21 cellular contexts compared by ENCODE assay signal in the genomic region with DNA sequence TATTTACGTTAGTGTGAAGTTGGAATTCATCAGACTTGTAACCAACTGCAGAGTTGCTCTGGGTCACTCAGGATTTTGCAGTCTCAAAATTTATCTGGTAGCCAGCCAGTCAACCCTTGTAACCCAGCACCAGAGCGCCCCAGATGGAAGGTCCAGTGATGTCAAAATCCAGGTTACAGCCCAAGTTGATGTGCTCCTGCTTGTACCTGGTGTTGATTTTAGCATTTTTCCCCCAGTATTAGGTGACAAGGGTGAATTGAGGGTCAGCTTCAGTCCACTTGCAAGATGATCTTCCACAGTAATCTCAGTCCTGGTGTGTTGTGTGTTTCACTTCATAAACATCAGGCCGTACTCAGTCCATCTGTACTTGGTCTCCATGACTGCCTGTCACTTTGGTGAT. TPM values are rescaled to one million over a fixed set of nuclear protein-coding genes. Genes with fewer than 3 reads are reported as not detected.
DNase-seq lines count a peak whose midpoint lies in the region; ATAC-seq, FAIRE-seq and TF ChIP-seq lines count a peak whose summit lies in the region.
"Had no signal": no experiment of that assay in that cellular context is flagged by ENCODE, and none has a peak within 500 bp of the region (broad histone marks: within the 10 kb centered on the region; RNA-seq: fewer than 3 reads in every experiment).

No MANE protein-coding gene starts in this region.

- no peaks in the 10 kb centered on the region for H3K27me3 Mint-ChIP-seq in activated T-cell treated with anti-CD3 and anti-CD28 coated beads, Interleukin-2, amount 50 U/mL, for 24 hours
- H3K27me3 Mint-ChIP-seq in activated naive CD8-positive, alpha-beta T cell treated with anti-CD3 and anti-CD28 coated beads, Interleukin-2, amount 50 U/mL, for 24 hours, result no peaks in the 10 kb centered on the region
- no peaks in the 10 kb centered on the region for H3K27me3 Mint-ChIP-seq in WTC11 (ENCODE audit: low read depth)

- no peaks in the 10 kb centered on the region for H3K9me3 ChIP-seq in HepG2 (ENCODE audit: low read length)
- no peaks in the 10 kb centered on the region for H3K9me3 ChIP-seq in transverse colon
- H3K9me3 ChIP-seq: A549; BLaER1 treated with 17β-estradiol and CSF1 and Interleukin-3, amounts not matched to agents 10 nM and 100 nM; SJCRH30 had no signal

- no peak for TF ChIP-seq RAD21 in HepG2 (CRISPR knock-in tag; IDR thresholded peaks at IDR 0.05)

- peaks cover 35% of the 10 kb centered on the region for H3K36me3 Mint-ChIP-seq in activated T-cell treated with anti-CD3 and anti-CD28 coated beads, Interleukin-2, amount 50 U/mL, for 24 hours (ENCODE audit: low read depth)
- H3K36me3 Mint-ChIP-seq in activated naive CD8-positive, alpha-beta T cell treated with anti-CD3 and anti-CD28 coated beads, Interleukin-2, amount 50 U/mL, for 24 hours (ENCODE audit: low read depth), result peaks cover 16% of the 10 kb centered on the region
- no peaks in the 10 kb centered on the region; the same call in 1 of the 2 replicates for H3K36me3 Mint-ChIP-seq in WTC11

- in situ Hi-C loops in HepG2 (cut with HindIII; ENCODE audit: extremely low pct_ligation_motif_present, low pct_unique_long_range_greater_than_20kb) (loop anchor here (10.0 kb wide), 1 partner anchor 116 kb away; the partner anchor contains the start of genes ILK and RRP8), transverse colon (cut with MboI; ENCODE audit: low pct_ligation_motif_present in 1 of 4, low pct_unique_long_range_greater_than_20kb in 1 of 4, low sequenced_read_pairs in 3 of 4) (loop anchor here in 1 of 4 donors (10.0 kb wide), 1 partner anchor 254 kb away; the partner anchor contains the start of genes CNGA4 and FHIP1B)

- TF ChIP-seq POLR2A in HepG2 (IDR thresholded peaks at IDR 0.05; ENCODE audit: insufficient read depth in 1 of 2, low read depth in 2 of 2, low read length in 2 of 2) (no peak), transverse colon (IDR thresholded peaks at IDR 0.05) (no peak)

- H3K36me3 ChIP-seq in HepG2 (replicated peaks in 1 of 2; ENCODE audit: control insufficient read depth in 1 of 2, insufficient read depth in 2 of 2, low read length in 2 of 2), result peaks cover 2 to 12% of the 10 kb centered on the region in 2 experiments
- H3K36me3 ChIP-seq in transverse colon, result peaks cover 0 to 6% (median 0%) of the 10 kb centered on the region in 4 donors

- CTCF ChIA-PET in HepG2 (lab: Yijun Ruan, JAX; ENCODE audit: low intra/inter-chr PET ratio, low total read pairs) (no interaction called here), WTC11 (lab: Charles Lee) (interaction anchor here (3.0 kb wide), 1 partner anchor 17 kb away, joined by 12 read pairs; no protein-coding TSS in a partner anchor)

- H3K4me1 ChIP-seq in HepG2 (ENCODE audit: insufficient read depth, low read length) (peaks cover 62% of the 10 kb centered on the region), transverse colon (peaks cover 0 to 43% (median 21%) of the 10 kb centered on the region in 4 donors)
- H3K4me1 ChIP-seq: SJCRH30 had no signal

- H3K27ac Mint-ChIP-seq in activated T-cell treated with anti-CD3 and anti-CD28 coated beads, Interleukin-2, amount 50 U/mL, for 24 hours, result peak overlapping the region; percentile 23
- peak overlapping the region; percentile 24 for H3K27ac Mint-ChIP-seq in activated naive CD8-positive, alpha-beta T cell treated with anti-CD3 and anti-CD28 coated beads, Interleukin-2, amount 50 U/mL, for 24 hours
- no peak overlapping the region for H3K27ac Mint-ChIP-seq in WTC11
- H3K27ac Mint-ChIP-seq: HFFc6 had no signal

- intact Hi-C loops in HepG2 (cut with micrococcal nuclease; ENCODE audit: unreplicated experiment) (loop anchor here (10.0 kb wide), 1 partner anchor 254 kb away; the partner anchor contains the start of genes CNGA4 and FHIP1B), transverse colon (cut with DNase I; ENCODE audit: low total_unique reads) (no loop called here)

- no peaks in the 10 kb centered on the region for H3K9me3 Mint-ChIP-seq in activated T-cell treated with anti-CD3 and anti-CD28 coated beads, Interleukin-2, amount 50 U/mL, for 24 hours
- H3K9me3 Mint-ChIP-seq in activated naive CD8-positive, alpha-beta T cell treated with anti-CD3 and anti-CD28 coated beads, Interleukin-2, amount 50 U/mL, for 24 hours, result no peaks in the 10 kb centered on the region
- H3K9me3 Mint-ChIP-seq in WTC11, result no peaks in the 10 kb centered on the region
- H3K9me3 Mint-ChIP-seq: HFFc6 had no signal

- ATAC-seq in activated naive CD8-positive, alpha-beta T cell treated with anti-CD3 and anti-CD28 coated beads, Interleukin-2, amount 50 U/mL, for 24 hours, result no peak
- ATAC-seq in HepG2 (peak; percentile 47), WTC11 (no peak), GM18868 (IDR thresholded peaks at IDR 0.05; ENCODE audit: unreplicated experiment) (no peak)

- no peak for TF ChIP-seq EP300 in HepG2 (IDR thresholded peaks at IDR 0.05; ENCODE audit: low read depth in 2 of 2, low read length in 2 of 2)
- no peak for TF ChIP-seq EP300 in HepG2 (CRISPR knock-in tag; IDR thresholded peaks at IDR 0.05; ENCODE audit: borderline replicate concordance)
- no peak for TF ChIP-seq EP300 in transverse colon (IDR thresholded peaks at IDR 0.05; ENCODE audit: low read depth)

- H3K27ac ChIP-seq in HepG2 (ENCODE audit: extremely low read length, insufficient read depth, low read length), result no peak overlapping the region
- H3K27ac ChIP-seq in transverse colon, result peak overlapping the region; percentile 27 to 79 (median 56)
- H3K27ac ChIP-seq: A549; BLaER1 treated with 17β-estradiol and CSF1 and Interleukin-3, amounts not matched to agents 10 nM and 100 nM; KMS-11; SJCRH30 had no signal

- no peak overlapping the region for H3K9ac ChIP-seq in HepG2 (ENCODE audit: insufficient read depth, low read depth, low read length)
- H3K9ac ChIP-seq: BLaER1 treated with 17β-estradiol and CSF1 and Interleukin-3, amounts not matched to agents 10 nM and 100 nM; KMS-11 had no signal

- H3K79me2 ChIP-seq in HepG2 (ENCODE audit: insufficient read depth, low read length), result no peaks in the 10 kb centered on the region

- H3K4me1 Mint-ChIP-seq in activated T-cell treated with anti-CD3 and anti-CD28 coated beads, Interleukin-2, amount 50 U/mL, for 24 hours (ENCODE audit: low read depth), result peaks cover 3% of the 10 kb centered on the region
- H3K4me1 Mint-ChIP-seq in activated naive CD8-positive, alpha-beta T cell treated with anti-CD3 and anti-CD28 coated beads, Interleukin-2, amount 50 U/mL, for 24 hours, result peaks cover 11% of the 10 kb centered on the region
- no peaks in the 10 kb centered on the region for H3K4me1 Mint-ChIP-seq in WTC11

- no peaks in the 10 kb centered on the region; the same call in 1 of the 2 replicates for H4K20me1 ChIP-seq in HepG2 (ENCODE audit: insufficient read depth, low read length)

- TF ChIP-seq CTCF in HepG2 (CRISPR knock-in tag; IDR thresholded peaks at IDR 0.05), result no peak
- no peak for TF ChIP-seq CTCF in transverse colon (IDR thresholded peaks at IDR 0.05)
- TF ChIP-seq CTCF in WTC11 (IDR thresholded peaks at IDR 0.05), result no peak

- no peak overlapping the region for H2AFZ ChIP-seq in HepG2 (ENCODE audit: low read length)

- H3K27me3 ChIP-seq in HepG2 (ENCODE audit: control insufficient read depth in 1 of 2, insufficient read depth in 2 of 2, low read length in 2 of 2) (no peaks in the 10 kb centered on the region), transverse colon (no peaks in the 10 kb centered on the region)
- H3K27me3 ChIP-seq: BLaER1 treated with 17β-estradiol and CSF1 and Interleukin-3, amounts not matched to agents 10 nM and 100 nM; SJCRH30 had no signal

- H3K4me3 Mint-ChIP-seq in activated T-cell treated with anti-CD3 and anti-CD28 coated beads, Interleukin-2, amount 50 U/mL, for 24 hours, result no peak overlapping the region
- H3K4me3 Mint-ChIP-seq in activated naive CD8-positive, alpha-beta T cell treated with anti-CD3 and anti-CD28 coated beads, Interleukin-2, amount 50 U/mL, for 24 hours, result no peak overlapping the region
- H3K4me3 Mint-ChIP-seq in WTC11, result no peak overlapping the region
- H3K4me3 Mint-ChIP-seq: HFFc6 had no signal

- BruUV-seq in HepG2 (replicated peaks; lab: Mats Ljungman, UMichigan), result no TSS peak

- DNase-seq in activated T-cell treated with anti-CD3 and anti-CD28 coated beads, Interleukin-2, amount 50 U/mL, for 24 hours, result no peak
- DNase-seq in activated T-cell treated with anti-CD3 and anti-CD28 coated beads for 4 hours (no peak), HepG2 (ENCODE audit: low spot score) (no peak), transverse colon (no peak), WTC11 (ENCODE audit: low spot score) (no peak)
- no peak for DNase-seq in activated naive CD8-positive, alpha-beta T cell treated with anti-CD3 and anti-CD28 coated beads, Interleukin-2, amount 50 U/mL, for 24 hours
- DNase-seq in activated CD4-positive, CD25-positive, alpha-beta regulatory T cell treated with anti-CD3 and anti-CD28 coated beads, Interleukin-2, amount 50 U/mL, for 72 hours, result no peak
- DNase-seq: DMS 273 treated with DMSO at 0.1 percent for 48 hours, DND-41, HFFc6, MV-4-11, NCI-H187 treated with DMSO at 0.1 percent for 48 hours, NCI-H226, NCI-H524, SJCRH30 had no signal

- WGBS in HepG2 (ENCODE audit: low lambda C conversion rate), result 89% methylated on average over 3 of the region's 3 CpGs
- 60 to 87% methylated on average over 1 to 3 of the region's 3 CpGs for WGBS in transverse colon (ENCODE audit: low coverage in 1 of 2), 2 donors

- H3K4me2 ChIP-seq in HepG2 (ENCODE audit: low read depth, low read length), result peak overlapping the region; percentile 13; the same call in 1 of the 2 replicates
- H3K4me2 ChIP-seq: A549; BLaER1 treated with 17β-estradiol and CSF1 and Interleukin-3, amounts not matched to agents 10 nM and 100 nM; KMS-11 had no signal

- POLR2A ChIA-PET in HepG2 (lab: Yijun Ruan, JAX), result interaction anchor here (0.6 to 2.1 kb wide), 4 partner anchors 8 to 110 kb away, joined by 3 to 13 read pairs (median 8); partner anchors contain the start of genes ARFIP2 and TIMM10B
- POLR2A ChIA-PET in WTC11 (lab: Charles Lee), result no interaction called here

- no peak for FAIRE-seq in HepG2 (lab: Jason Lieb, UNC)
- FAIRE-seq: A549, H54 had no signal

- no peak overlapping the region for H3K4me3 ChIP-seq in HepG2 (replicated peaks in 1 of 3; ENCODE audit: insufficient read depth in 1 of 3, low read depth in 2 of 3, low read length in 3 of 3)
- H3K4me3 ChIP-seq in transverse colon, result no peak overlapping the region
- H3K4me3 ChIP-seq: A549; BLaER1 treated with 17β-estradiol and CSF1 and Interleukin-3, amounts not matched to agents 10 nM and 100 nM; SJCRH30 had no signal

RNA-seq across cellular contexts. Expression of gene TIMM10B, which starts 7.5 kb away (rescaled TPM):
- 39.5 and 60.1 TPM in 2 replicates for total RNA-seq in HepG2 (2016; rRNA removed; fragmentation: Illumina TruSeq; extraction: Trizol)
- total RNA-seq in HepG2 (2016; cell fraction: cytosol; rRNA removed; fragmentation: Illumina TruSeq; extraction: Trizol; ENCODE audit: low read depth), result 10.8 and 13.1 TPM in 2 replicates
- total RNA-seq in HepG2 (2016; cell fraction: insoluble cytoplasmic fraction; rRNA removed; fragmentation: Illumina TruSeq; extraction: Trizol), result 43.3 and 66.3 TPM in 2 replicates
- total RNA-seq in HepG2 (2016; cell fraction: membrane; rRNA removed; fragmentation: Illumina TruSeq; extraction: Trizol), result 26.2 and 32.5 TPM in 2 replicates
- total RNA-seq in HepG2 (2016; cell fraction: nucleus; rRNA removed; fragmentation: Illumina TruSeq; extraction: Trizol), result 41.4 and 43.0 TPM in 2 replicates
- 34.9 and 38.5 TPM in 2 replicates for polyA plus RNA-seq in HepG2 (2011; rRNA removed)
- polyA plus RNA-seq in HepG2 (2011; cell fraction: cytosol; rRNA removed), result 34.0 and 35.1 TPM in 2 replicates
- polyA plus RNA-seq in HepG2 (2011; cell fraction: nucleus; rRNA removed), result 67.7 and 87.1 TPM in 2 replicates
- 20.8 and 27.0 TPM in 2 replicates for polyA plus RNA-seq in HepG2 (2012)
- 11.9 and 14.7 TPM in 2 replicates for polyA plus RNA-seq in HepG2 (2016; cell fraction: cytosol; fragmentation: Illumina TruSeq; extraction: Trizol; ENCODE audit: low read depth)
- 45.0 and 46.2 TPM in 2 replicates for polyA plus RNA-seq in HepG2 (2016; cell fraction: insoluble cytoplasmic fraction; fragmentation: Illumina TruSeq; extraction: Trizol; ENCODE audit: low read depth)
- 19.4 and 23.0 TPM in 2 replicates for polyA plus RNA-seq in HepG2 (2016; cell fraction: membrane; fragmentation: Illumina TruSeq; extraction: Trizol; ENCODE audit: low read depth)
- 39.7 and 43.3 TPM in 2 replicates for polyA plus RNA-seq in HepG2 (2016; cell fraction: nucleus; fragmentation: Illumina TruSeq; extraction: Trizol; ENCODE audit: insufficient read depth, low read depth)
- polyA minus RNA-seq in HepG2 (2011; rRNA and poly(A)+ RNA removed; ENCODE audit: low replicate concordance), result 42.9 and 55.1 TPM in 2 replicates
- polyA minus RNA-seq in HepG2 (2011; cell fraction: cytosol; rRNA and poly(A)+ RNA removed), result 12.4 and 20.8 TPM in 2 replicates
- 102 and 116 TPM in 2 replicates for polyA minus RNA-seq in HepG2 (2011; cell fraction: nucleus; rRNA and poly(A)+ RNA removed)
- 10 to 100 TPM; 19.1 to 40.2 (median 30.3) TPM for total RNA-seq in transverse colon
- total RNA-seq in WTC11 (2021), result 35.8 to 42.6 TPM (median 36.1 TPM) in 3 replicates

RNA-seq across cellular contexts. Expression of gene ARFIP2, which starts 7.7 kb away (rescaled TPM):
- total RNA-seq in HepG2 (2016; rRNA removed; fragmentation: Illumina TruSeq; extraction: Trizol) (58.9 and 60.2 TPM in 2 replicates), transverse colon (100 to 1,000 TPM in 1 of 4 donors, 10 to 100 TPM in 3; 77.3 to 110 (median 87.2) TPM), WTC11 (2021) (46.0 to 53.1 TPM (median 46.1 TPM) in 3 replicates)
- 17.5 and 22.7 TPM in 2 replicates for total RNA-seq in HepG2 (2016; cell fraction: cytosol; rRNA removed; fragmentation: Illumina TruSeq; extraction: Trizol; ENCODE audit: low read depth)
- total RNA-seq in HepG2 (2016; cell fraction: insoluble cytoplasmic fraction; rRNA removed; fragmentation: Illumina TruSeq; extraction: Trizol), result 61.0 and 64.1 TPM in 2 replicates
- total RNA-seq in HepG2 (2016; cell fraction: membrane; rRNA removed; fragmentation: Illumina TruSeq; extraction: Trizol), result 47.3 and 49.4 TPM in 2 replicates
- total RNA-seq in HepG2 (2016; cell fraction: nucleus; rRNA removed; fragmentation: Illumina TruSeq; extraction: Trizol), result 42.8 and 48.3 TPM in 2 replicates
- polyA plus RNA-seq in HepG2 (2011; rRNA removed), result 56.6 TPM in 2 replicates
- polyA plus RNA-seq in HepG2 (2011; cell fraction: cytosol; rRNA removed), result 46.2 and 52.7 TPM in 2 replicates
- 94.3 and 111 TPM in 2 replicates for polyA plus RNA-seq in HepG2 (2011; cell fraction: nucleus; rRNA removed)
- polyA plus RNA-seq in HepG2 (2012), result 27.4 and 32.7 TPM in 2 replicates
- 19.3 and 24.9 TPM in 2 replicates for polyA plus RNA-seq in HepG2 (2016; cell fraction: cytosol; fragmentation: Illumina TruSeq; extraction: Trizol; ENCODE audit: low read depth)
- 64.8 and 65.3 TPM in 2 replicates for polyA plus RNA-seq in HepG2 (2016; cell fraction: insoluble cytoplasmic fraction; fragmentation: Illumina TruSeq; extraction: Trizol; ENCODE audit: low read depth)
- polyA plus RNA-seq in HepG2 (2016; cell fraction: membrane; fragmentation: Illumina TruSeq; extraction: Trizol; ENCODE audit: low read depth), result 38.0 and 38.5 TPM in 2 replicates
- polyA plus RNA-seq in HepG2 (2016; cell fraction: nucleus; fragmentation: Illumina TruSeq; extraction: Trizol; ENCODE audit: insufficient read depth, low read depth), result 93.4 and 95.4 TPM in 2 replicates
- 40.2 and 91.9 TPM in 2 replicates for polyA minus RNA-seq in HepG2 (2011; rRNA and poly(A)+ RNA removed; ENCODE audit: low replicate concordance)
- polyA minus RNA-seq in HepG2 (2011; cell fraction: cytosol; rRNA and poly(A)+ RNA removed), result 13.5 and 13.6 TPM in 2 replicates
- 52.7 and 55.4 TPM in 2 replicates for polyA minus RNA-seq in HepG2 (2011; cell fraction: nucleus; rRNA and poly(A)+ RNA removed)

RNA-seq across cellular contexts. Expression of gene DNHD1, which starts 8.2 kb away (rescaled TPM):
- total RNA-seq in HepG2 (2016; rRNA removed; fragmentation: Illumina TruSeq; extraction: Trizol) (0.94 and 2.7 TPM in 2 replicates), transverse colon (10 to 100 TPM; 19.3 to 57.5 (median 34.0) TPM), WTC11 (2021) (10.5 to 11.5 TPM (median 10.9 TPM) in 3 replicates)
- 1.3 and 1.6 TPM in 2 replicates for total RNA-seq in HepG2 (2016; cell fraction: cytosol; rRNA removed; fragmentation: Illumina TruSeq; extraction: Trizol; ENCODE audit: low read depth)
- total RNA-seq in HepG2 (2016; cell fraction: insoluble cytoplasmic fraction; rRNA removed; fragmentation: Illumina TruSeq; extraction: Trizol), result 1.0 and 2.6 TPM in 2 replicates
- total RNA-seq in HepG2 (2016; cell fraction: membrane; rRNA removed; fragmentation: Illumina TruSeq; extraction: Trizol), result 1.00 and 1.2 TPM in 2 replicates
- 8.5 and 9.6 TPM in 2 replicates for total RNA-seq in HepG2 (2016; cell fraction: nucleus; rRNA removed; fragmentation: Illumina TruSeq; extraction: Trizol)
- 9.3 and 13.3 TPM in 2 replicates for polyA plus RNA-seq in HepG2 (2011; rRNA removed)
- 2.1 TPM in 2 replicates for polyA plus RNA-seq in HepG2 (2011; cell fraction: cytosol; rRNA removed)
- polyA plus RNA-seq in HepG2 (2011; cell fraction: nucleus; rRNA removed), result 76.4 and 80.1 TPM in 2 replicates
- polyA plus RNA-seq in HepG2 (2012), result 11.0 and 17.0 TPM in 2 replicates
- 0.09 and 0.20 TPM in 2 replicates for polyA plus RNA-seq in HepG2 (2016; cell fraction: cytosol; fragmentation: Illumina TruSeq; extraction: Trizol; ENCODE audit: low read depth)
- polyA plus RNA-seq in HepG2 (2016; cell fraction: insoluble cytoplasmic fraction; fragmentation: Illumina TruSeq; extraction: Trizol; ENCODE audit: low read depth), result 0.91 and 1.1 TPM in 2 replicates
- polyA plus RNA-seq in HepG2 (2016; cell fraction: membrane; fragmentation: Illumina TruSeq; extraction: Trizol; ENCODE audit: low read depth), result 0.16 and 0.22 TPM in 2 replicates
- polyA plus RNA-seq in HepG2 (2016; cell fraction: nucleus; fragmentation: Illumina TruSeq; extraction: Trizol; ENCODE audit: insufficient read depth, low read depth), result 14.1 and 16.8 TPM in 2 replicates
- polyA minus RNA-seq in HepG2 (2011; rRNA and poly(A)+ RNA removed; ENCODE audit: low replicate concordance), result 57.3 and 64.0 TPM in 2 replicates
- 2.5 and 3.1 TPM in 2 replicates for polyA minus RNA-seq in HepG2 (2011; cell fraction: cytosol; rRNA and poly(A)+ RNA removed)
- 48.5 and 56.7 TPM in 2 replicates for polyA minus RNA-seq in HepG2 (2011; cell fraction: nucleus; rRNA and poly(A)+ RNA removed)

RNA-seq across cellular contexts. Expression of gene TRIM3, which starts 15.1 kb away (rescaled TPM):
- total RNA-seq in HepG2 (2016; rRNA removed; fragmentation: Illumina TruSeq; extraction: Trizol) (2.8 and 6.3 TPM in 2 replicates), transverse colon (100 to 1,000 TPM in 1 of 4 donors, 10 to 100 TPM in 3; 49.1 to 205 (median 67.9) TPM), WTC11 (2021) (16.6 to 21.3 TPM (median 19.0 TPM) in 3 replicates)
- 0.40 and 0.79 TPM in 2 replicates for total RNA-seq in HepG2 (2016; cell fraction: cytosol; rRNA removed; fragmentation: Illumina TruSeq; extraction: Trizol; ENCODE audit: low read depth)
- total RNA-seq in HepG2 (2016; cell fraction: insoluble cytoplasmic fraction; rRNA removed; fragmentation: Illumina TruSeq; extraction: Trizol), result 2.4 and 5.9 TPM in 2 replicates
- total RNA-seq in HepG2 (2016; cell fraction: membrane; rRNA removed; fragmentation: Illumina TruSeq; extraction: Trizol), result 1.2 and 1.5 TPM in 2 replicates
- total RNA-seq in HepG2 (2016; cell fraction: nucleus; rRNA removed; fragmentation: Illumina TruSeq; extraction: Trizol), result 9.6 and 9.9 TPM in 2 replicates
- polyA plus RNA-seq in HepG2 (2011; rRNA removed), result 3.6 and 4.9 TPM in 2 replicates
- 1.5 and 2.1 TPM in 2 replicates for polyA plus RNA-seq in HepG2 (2011; cell fraction: cytosol; rRNA removed)
- 25.2 and 26.5 TPM in 2 replicates for polyA plus RNA-seq in HepG2 (2011; cell fraction: nucleus; rRNA removed)
- polyA plus RNA-seq in HepG2 (2012), result 2.3 and 2.8 TPM in 2 replicates
- 0.49 and 0.53 TPM in 2 replicates for polyA plus RNA-seq in HepG2 (2016; cell fraction: cytosol; fragmentation: Illumina TruSeq; extraction: Trizol; ENCODE audit: low read depth)
- 1.6 and 2.7 TPM in 2 replicates for polyA plus RNA-seq in HepG2 (2016; cell fraction: insoluble cytoplasmic fraction; fragmentation: Illumina TruSeq; extraction: Trizol; ENCODE audit: low read depth)
- 0.80 and 1.3 TPM in 2 replicates for polyA plus RNA-seq in HepG2 (2016; cell fraction: membrane; fragmentation: Illumina TruSeq; extraction: Trizol; ENCODE audit: low read depth)
- 25.5 and 27.0 TPM in 2 replicates for polyA plus RNA-seq in HepG2 (2016; cell fraction: nucleus; fragmentation: Illumina TruSeq; extraction: Trizol; ENCODE audit: insufficient read depth, low read depth)
- polyA minus RNA-seq in HepG2 (2011; rRNA and poly(A)+ RNA removed; ENCODE audit: low replicate concordance), result 5.6 and 9.8 TPM in 2 replicates
- polyA minus RNA-seq in HepG2 (2011; cell fraction: cytosol; rRNA and poly(A)+ RNA removed), result 1.6 and 3.3 TPM in 2 replicates
- 6.6 and 8.3 TPM in 2 replicates for polyA minus RNA-seq in HepG2 (2011; cell fraction: nucleus; rRNA and poly(A)+ RNA removed)

RNA-seq across cellular contexts. Expression of gene HPX, which starts 48.0 kb away (rescaled TPM):
- total RNA-seq in HepG2 (2016; rRNA removed; fragmentation: Illumina TruSeq; extraction: Trizol) (29.6 and 57.4 TPM in 2 replicates), transverse colon (1 to 10 TPM in 2 of 4 donors, not detected in 2; 1.8 to 4.6 TPM), WTC11 (2021) (1.4 to 2.4 TPM (median 1.7 TPM) in 3 replicates)
- total RNA-seq in HepG2 (2016; cell fraction: cytosol; rRNA removed; fragmentation: Illumina TruSeq; extraction: Trizol; ENCODE audit: low read depth), result 7.4 and 9.1 TPM in 2 replicates
- total RNA-seq in HepG2 (2016; cell fraction: insoluble cytoplasmic fraction; rRNA removed; fragmentation: Illumina TruSeq; extraction: Trizol), result 28.5 and 59.2 TPM in 2 replicates
- total RNA-seq in HepG2 (2016; cell fraction: membrane; rRNA removed; fragmentation: Illumina TruSeq; extraction: Trizol), result 9.6 and 11.3 TPM in 2 replicates
- 60.0 and 62.1 TPM in 2 replicates for total RNA-seq in HepG2 (2016; cell fraction: nucleus; rRNA removed; fragmentation: Illumina TruSeq; extraction: Trizol)
- polyA plus RNA-seq in HepG2 (2011; rRNA removed), result 6.2 and 9.2 TPM in 2 replicates
- polyA plus RNA-seq in HepG2 (2011; cell fraction: cytosol; rRNA removed), result 7.9 and 10.5 TPM in 2 replicates
- 6.2 and 6.6 TPM in 2 replicates for polyA plus RNA-seq in HepG2 (2011; cell fraction: nucleus; rRNA removed)
- polyA plus RNA-seq in HepG2 (2012), result 1.3 and 1.4 TPM in 2 replicates
- polyA plus RNA-seq in HepG2 (2016; cell fraction: cytosol; fragmentation: Illumina TruSeq; extraction: Trizol; ENCODE audit: low read depth), result 6.7 and 7.9 TPM in 2 replicates
- polyA plus RNA-seq in HepG2 (2016; cell fraction: insoluble cytoplasmic fraction; fragmentation: Illumina TruSeq; extraction: Trizol; ENCODE audit: low read depth), result 28.3 and 32.1 TPM in 2 replicates
- 8.6 and 17.5 TPM in 2 replicates for polyA plus RNA-seq in HepG2 (2016; cell fraction: membrane; fragmentation: Illumina TruSeq; extraction: Trizol; ENCODE audit: low read depth)
- polyA plus RNA-seq in HepG2 (2016; cell fraction: nucleus; fragmentation: Illumina TruSeq; extraction: Trizol; ENCODE audit: insufficient read depth, low read depth), result 86.2 and 88.6 TPM in 2 replicates
- 0.26 and 20.4 TPM in 2 replicates for polyA minus RNA-seq in HepG2 (2011; rRNA and poly(A)+ RNA removed; ENCODE audit: low replicate concordance)
- 3.1 and 4.2 TPM in 2 replicates for polyA minus RNA-seq in HepG2 (2011; cell fraction: cytosol; rRNA and poly(A)+ RNA removed)
- 4.1 and 4.5 TPM in 2 replicates for polyA minus RNA-seq in HepG2 (2011; cell fraction: nucleus; rRNA and poly(A)+ RNA removed)
- total RNA-seq: G401, SJCRH30 had no signal
